Comparison of ENCODE assay signal across 9 cellular contexts in the genomic region with DNA sequence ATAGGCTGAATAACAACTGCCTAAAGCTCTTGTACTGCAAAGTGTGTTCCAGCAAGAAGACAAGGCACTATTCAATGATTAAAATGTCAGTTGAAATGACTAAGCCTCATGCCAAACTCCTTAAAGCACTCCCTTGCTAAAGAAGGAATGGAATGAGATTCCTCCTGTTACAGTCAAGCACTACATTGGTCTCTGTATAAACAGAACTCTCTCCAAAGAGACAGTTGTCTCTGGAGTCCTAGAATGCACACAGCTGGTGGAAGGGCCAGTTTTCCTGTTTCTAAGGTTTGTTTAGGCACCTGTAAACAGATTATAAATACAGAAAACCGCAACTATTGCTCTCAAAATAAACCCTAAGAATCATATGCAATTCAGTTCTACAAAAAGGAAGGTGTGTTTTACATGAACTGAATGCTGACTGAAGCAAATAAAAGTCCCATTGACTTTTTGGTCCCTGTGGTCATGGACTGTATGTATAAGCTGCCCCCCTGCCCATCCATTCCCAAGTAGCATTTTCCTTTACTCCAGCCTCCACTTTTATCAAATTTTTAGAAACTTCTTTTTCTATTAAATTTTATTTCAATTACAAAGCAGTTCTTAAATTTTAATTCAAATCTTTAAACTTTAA. TPM values are rescaled to one million over a fixed set of nuclear protein-coding genes. Genes with fewer than 3 reads are reported as not detected.
DNase-seq lines count a peak whose midpoint lies in the region; ATAC-seq, FAIRE-seq and TF ChIP-seq lines count a peak whose summit lies in the region.
"Had no signal": no experiment of that assay in that cellular context is flagged by ENCODE, and none has a peak within 500 bp of the region (broad histone marks: within the 10 kb centered on the region; RNA-seq: fewer than 3 reads in every experiment).

No MANE protein-coding gene starts in this region.

- peak overlapping the region; percentile 77 for H3K27ac Mint-ChIP-seq in HFFc6
- H3K27ac Mint-ChIP-seq in MCF 10A (ENCODE audit: low read depth, unreplicated experiment): peak overlapping the region; percentile 79
- peak overlapping the region; percentile 92 for H3K27ac Mint-ChIP-seq in type B pancreatic cell
- H3K27ac Mint-ChIP-seq: activated naive CD4-positive, alpha-beta T cell treated with anti-CD3 and anti-CD28 coated beads, Interleukin-2, amount 50 U/mL, for 24 hours had no signal

- POLR2A ChIA-PET in MCF 10A (lab: Yijun Ruan, JAX): interaction anchor here (0.5 to 3.0 kb wide), 6 partner anchors 9 to 1441 kb away, joined by 3 to 12 read pairs (median 6); partner anchors contain the start of gene FAT1

- no peaks in the 10 kb centered on the region for H3K36me3 ChIP-seq in kidney epithelial cell (ENCODE audit: control insufficient read depth, insufficient read depth, low read length)

- TF ChIP-seq POLR2A in GM12892 (IDR thresholded peaks at IDR 0.05; ENCODE audit: low read depth, low read length): no peak

- no peak overlapping the region for H3K4me3 ChIP-seq in kidney epithelial cell (ENCODE audit: low read depth, low read length)

- H3K27me3 ChIP-seq in kidney epithelial cell (ENCODE audit: control insufficient read depth, insufficient read depth, low read length): no peaks in the 10 kb centered on the region

- H3K4me1 Mint-ChIP-seq in HFFc6 (ENCODE audit: low read depth) (peaks cover 85% of the 10 kb centered on the region), MCF 10A (ENCODE audit: insufficient read depth, unreplicated experiment) (peaks cover 14% of the 10 kb centered on the region), type B pancreatic cell (ENCODE audit: unreplicated experiment) (peaks cover 14% of the 10 kb centered on the region)
- H3K4me1 Mint-ChIP-seq: activated naive CD4-positive, alpha-beta T cell treated with anti-CD3 and anti-CD28 coated beads, Interleukin-2, amount 50 U/mL, for 24 hours had no signal

- CTCF ChIA-PET in MCF 10A (lab: Yijun Ruan, JAX): no interaction called here

- ATAC-seq in HG02678 (IDR thresholded peaks at IDR 0.05; ENCODE audit: unreplicated experiment): no peak

- H3K9me3 Mint-ChIP-seq in HFFc6 (no peaks in the 10 kb centered on the region), MCF 10A (ENCODE audit: unreplicated experiment) (no peaks in the 10 kb centered on the region), type B pancreatic cell (peaks cover 5% of the 10 kb centered on the region)
- H3K9me3 Mint-ChIP-seq: activated naive CD4-positive, alpha-beta T cell treated with anti-CD3 and anti-CD28 coated beads, Interleukin-2, amount 50 U/mL, for 24 hours had no signal

- H3K36me3 Mint-ChIP-seq in HFFc6 (ENCODE audit: low read depth) (peaks cover 35% of the 10 kb centered on the region), MCF 10A (ENCODE audit: insufficient read depth, unreplicated experiment) (peaks cover 18% of the 10 kb centered on the region), type B pancreatic cell (peaks cover 16% of the 10 kb centered on the region)
- H3K36me3 Mint-ChIP-seq: activated naive CD4-positive, alpha-beta T cell treated with anti-CD3 and anti-CD28 coated beads, Interleukin-2, amount 50 U/mL, for 24 hours had no signal

- intact Hi-C loops in MCF 10A (cut with micrococcal nuclease): no loop called here

- TF ChIP-seq CTCF in HFFc6 (IDR thresholded peaks at IDR 0.05) (no peak), MCF 10A (IDR thresholded peaks at IDR 0.05; ENCODE audit: unreplicated experiment) (no peak), kidney epithelial cell (IDR thresholded peaks at IDR 0.05; ENCODE audit: insufficient read depth, low read length, poor library complexity, severe bottlenecking) (no peak), type B pancreatic cell (conservative IDR thresholded peaks at IDR 0.05) (no peak)

- BruUV-seq in MCF 10A (replicated peaks; lab: Mats Ljungman, UMichigan): no TSS peak

- FAIRE-seq in GM12892 (lab: Jason Lieb, UNC): no peak

- DNase-seq in HFFc6 (peak; percentile 94), MCF 10A (ENCODE audit: unreplicated experiment) (peak; percentile 47), kidney epithelial cell (ENCODE audit: low read depth) (peak; percentile 91), type B pancreatic cell (ENCODE audit: extremely low spot score, unreplicated experiment) (no peak), OCI-M1 (lab: John Stamatoyannopoulos, UW) (no peak), GM12892 (ENCODE audit: insufficient read length) (no peak)
- DNase-seq: NCI-H1436 had no signal

- H3K27me3 Mint-ChIP-seq in HFFc6 (ENCODE audit: insufficient read depth) (peaks cover 6% of the 10 kb centered on the region; the same call in 1 of the 2 replicates), MCF 10A (ENCODE audit: insufficient read depth, unreplicated experiment) (no peaks in the 10 kb centered on the region), type B pancreatic cell (no peaks in the 10 kb centered on the region)
- H3K27me3 Mint-ChIP-seq: activated naive CD4-positive, alpha-beta T cell treated with anti-CD3 and anti-CD28 coated beads, Interleukin-2, amount 50 U/mL, for 24 hours had no signal

- peak overlapping the region; percentile 65 for H3K4me3 Mint-ChIP-seq in HFFc6
- H3K4me3 Mint-ChIP-seq in MCF 10A (ENCODE audit: unreplicated experiment): no peak overlapping the region
- H3K4me3 Mint-ChIP-seq in type B pancreatic cell: peak overlapping the region; percentile 69
- H3K4me3 Mint-ChIP-seq: activated naive CD4-positive, alpha-beta T cell treated with anti-CD3 and anti-CD28 coated beads, Interleukin-2, amount 50 U/mL, for 24 hours had no signal

RNA-seq across cellular contexts. Expression of gene FAT1, which starts 47.0 kb away (rescaled TPM):
- total RNA-seq in HFFc6 (2021; fragmentation: NEBNext Ultra II Directional; extraction: Animal tissue kit (Norgen Biotek cat#: 25700)): 100 to 1,000 TPM; 238 to 483 (median 287) TPM
- total RNA-seq in MCF 10A (2022): 132 and 165 TPM in 2 replicates
- total RNA-seq in kidney epithelial cell: 344 and 359 TPM in 2 replicates
- 188 and 197 TPM in 2 replicates for total RNA-seq in type B pancreatic cell (ENCODE audit: low replicate concordance)
- 0.02 TPM for polyA plus RNA-seq in GM12892 (2012; ENCODE audit: missing spikeins)

Comparison
In these comparisons a context has a peak if more than half of its experiments do, and no peak if none do; other contexts are left out.
1. DNase-seq: peak in HFFc6 (single experiment), MCF 10A (single experiment) and kidney epithelial cell (single experiment); none in type B pancreatic cell (single experiment), OCI-M1 (single experiment) and GM12892 (single experiment).
2. Peak in every context shown above with its lines, with median percentiles within 50 percentile points of each other: H3K27ac Mint-ChIP-seq.